In the genomic region with DNA sequence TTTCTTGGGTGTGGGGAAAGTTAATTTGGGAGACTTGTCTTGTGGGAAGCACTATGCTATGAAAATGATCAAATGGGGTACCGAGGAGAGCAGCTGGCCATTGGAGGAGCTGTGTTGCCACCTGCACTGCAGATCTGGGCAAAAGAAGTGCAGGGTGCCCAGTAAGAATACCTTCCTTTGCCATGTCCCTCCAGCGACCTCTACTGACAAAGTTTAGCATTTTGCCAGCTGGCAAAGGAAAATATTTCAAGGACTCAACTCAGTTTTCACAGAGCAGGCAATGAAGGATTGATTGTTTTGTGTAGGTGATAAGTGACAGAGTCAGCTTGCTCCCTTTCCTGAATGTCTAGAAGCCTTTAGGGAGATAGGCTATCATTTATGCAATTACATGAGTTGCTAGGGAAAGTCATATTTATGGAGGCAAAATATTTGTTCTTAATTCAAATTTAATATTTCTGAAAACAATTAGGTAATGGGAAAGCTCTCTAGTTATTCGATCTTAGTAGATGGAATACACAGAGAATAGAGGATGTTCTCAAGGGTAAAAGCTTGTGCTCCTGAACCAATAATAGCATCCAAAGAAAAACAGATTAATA, we compare ENCODE assay signal across 1 cellular context.
TF ChIP-seq lines count a peak whose summit lies in the region.

No MANE protein-coding gene starts in this region.

TF ChIP-seq in HepG2, 621 proteins besides CTCF, POLR2A, EP300 and RAD21 (continued from another document and continues in another):
- TF ChIP-seq, protein P1, sequence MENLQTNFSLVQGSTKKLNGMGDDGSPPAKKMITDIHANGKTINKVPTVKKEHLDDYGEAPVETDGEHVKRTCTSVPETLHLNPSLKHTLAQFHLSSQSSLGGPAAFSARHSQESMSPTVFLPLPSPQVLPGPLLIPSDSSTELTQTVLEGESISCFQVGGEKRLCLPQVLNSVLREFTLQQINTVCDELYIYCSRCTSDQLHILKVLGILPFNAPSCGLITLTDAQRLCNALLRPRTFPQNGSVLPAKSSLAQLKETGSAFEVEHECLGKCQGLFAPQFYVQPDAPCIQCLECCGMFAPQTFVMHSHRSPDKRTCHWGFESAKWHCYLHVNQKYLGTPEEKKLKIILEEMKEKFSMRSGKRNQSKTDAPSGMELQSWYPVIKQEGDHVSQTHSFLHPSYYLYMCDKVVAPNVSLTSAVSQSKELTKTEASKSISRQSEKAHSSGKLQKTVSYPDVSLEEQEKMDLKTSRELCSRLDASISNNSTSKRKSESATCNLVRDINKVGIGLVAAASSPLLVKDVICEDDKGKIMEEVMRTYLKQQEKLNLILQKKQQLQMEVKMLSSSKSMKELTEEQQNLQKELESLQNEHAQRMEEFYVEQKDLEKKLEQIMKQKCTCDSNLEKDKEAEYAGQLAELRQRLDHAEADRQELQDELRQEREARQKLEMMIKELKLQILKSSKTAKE (CRISPR knock-in tag; IDR thresholded peaks at IDR 0.05; ENCODE audit: borderline replicate concordance), result no peak
- TF ChIP-seq PPARG (CRISPR knock-in tag; conservative IDR thresholded peaks at IDR 0.05), result 0 out of 2 replicates have a peak, but pooled peaks have one; percentile 15
- TF ChIP-seq ZNF3 (CRISPR knock-in tag; IDR thresholded peaks at IDR 0.05), result no peak
- no peak for TF ChIP-seq JUNB (CRISPR knock-in tag; IDR thresholded peaks at IDR 0.05; ENCODE audit: borderline replicate concordance)
- TF ChIP-seq ZNF720 (CRISPR knock-in tag; IDR thresholded peaks at IDR 0.05), result no peak
- TF ChIP-seq, protein P2, sequence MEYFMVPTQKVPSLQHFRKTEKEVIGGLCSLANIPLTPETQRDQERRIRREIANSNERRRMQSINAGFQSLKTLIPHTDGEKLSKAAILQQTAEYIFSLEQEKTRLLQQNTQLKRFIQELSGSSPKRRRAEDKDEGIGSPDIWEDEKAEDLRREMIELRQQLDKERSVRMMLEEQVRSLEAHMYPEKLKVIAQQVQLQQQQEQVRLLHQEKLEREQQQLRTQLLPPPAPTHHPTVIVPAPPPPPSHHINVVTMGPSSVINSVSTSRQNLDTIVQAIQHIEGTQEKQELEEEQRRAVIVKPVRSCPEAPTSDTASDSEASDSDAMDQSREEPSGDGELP (IDR thresholded peaks at IDR 0.05; ENCODE audit: borderline replicate concordance, low read depth), result peak; percentile 42; the same call in 1 of the 2 replicates
- TF ChIP-seq RXRB (CRISPR knock-in tag; IDR thresholded peaks at IDR 0.05; ENCODE audit: borderline replicate concordance), result 0 out of 2 replicates have a peak, but pooled peaks have one; percentile 11
- TF ChIP-seq, protein P3, sequence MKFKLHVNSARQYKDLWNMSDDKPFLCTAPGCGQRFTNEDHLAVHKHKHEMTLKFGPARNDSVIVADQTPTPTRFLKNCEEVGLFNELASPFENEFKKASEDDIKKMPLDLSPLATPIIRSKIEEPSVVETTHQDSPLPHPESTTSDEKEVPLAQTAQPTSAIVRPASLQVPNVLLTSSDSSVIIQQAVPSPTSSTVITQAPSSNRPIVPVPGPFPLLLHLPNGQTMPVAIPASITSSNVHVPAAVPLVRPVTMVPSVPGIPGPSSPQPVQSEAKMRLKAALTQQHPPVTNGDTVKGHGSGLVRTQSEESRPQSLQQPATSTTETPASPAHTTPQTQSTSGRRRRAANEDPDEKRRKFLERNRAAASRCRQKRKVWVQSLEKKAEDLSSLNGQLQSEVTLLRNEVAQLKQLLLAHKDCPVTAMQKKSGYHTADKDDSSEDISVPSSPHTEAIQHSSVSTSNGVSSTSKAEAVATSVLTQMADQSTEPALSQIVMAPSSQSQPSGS (CRISPR knock-in tag; IDR thresholded peaks at IDR 0.05), result 0 out of 2 replicates have a peak, but pooled peaks have one; percentile 25
- TF ChIP-seq, protein P4, sequence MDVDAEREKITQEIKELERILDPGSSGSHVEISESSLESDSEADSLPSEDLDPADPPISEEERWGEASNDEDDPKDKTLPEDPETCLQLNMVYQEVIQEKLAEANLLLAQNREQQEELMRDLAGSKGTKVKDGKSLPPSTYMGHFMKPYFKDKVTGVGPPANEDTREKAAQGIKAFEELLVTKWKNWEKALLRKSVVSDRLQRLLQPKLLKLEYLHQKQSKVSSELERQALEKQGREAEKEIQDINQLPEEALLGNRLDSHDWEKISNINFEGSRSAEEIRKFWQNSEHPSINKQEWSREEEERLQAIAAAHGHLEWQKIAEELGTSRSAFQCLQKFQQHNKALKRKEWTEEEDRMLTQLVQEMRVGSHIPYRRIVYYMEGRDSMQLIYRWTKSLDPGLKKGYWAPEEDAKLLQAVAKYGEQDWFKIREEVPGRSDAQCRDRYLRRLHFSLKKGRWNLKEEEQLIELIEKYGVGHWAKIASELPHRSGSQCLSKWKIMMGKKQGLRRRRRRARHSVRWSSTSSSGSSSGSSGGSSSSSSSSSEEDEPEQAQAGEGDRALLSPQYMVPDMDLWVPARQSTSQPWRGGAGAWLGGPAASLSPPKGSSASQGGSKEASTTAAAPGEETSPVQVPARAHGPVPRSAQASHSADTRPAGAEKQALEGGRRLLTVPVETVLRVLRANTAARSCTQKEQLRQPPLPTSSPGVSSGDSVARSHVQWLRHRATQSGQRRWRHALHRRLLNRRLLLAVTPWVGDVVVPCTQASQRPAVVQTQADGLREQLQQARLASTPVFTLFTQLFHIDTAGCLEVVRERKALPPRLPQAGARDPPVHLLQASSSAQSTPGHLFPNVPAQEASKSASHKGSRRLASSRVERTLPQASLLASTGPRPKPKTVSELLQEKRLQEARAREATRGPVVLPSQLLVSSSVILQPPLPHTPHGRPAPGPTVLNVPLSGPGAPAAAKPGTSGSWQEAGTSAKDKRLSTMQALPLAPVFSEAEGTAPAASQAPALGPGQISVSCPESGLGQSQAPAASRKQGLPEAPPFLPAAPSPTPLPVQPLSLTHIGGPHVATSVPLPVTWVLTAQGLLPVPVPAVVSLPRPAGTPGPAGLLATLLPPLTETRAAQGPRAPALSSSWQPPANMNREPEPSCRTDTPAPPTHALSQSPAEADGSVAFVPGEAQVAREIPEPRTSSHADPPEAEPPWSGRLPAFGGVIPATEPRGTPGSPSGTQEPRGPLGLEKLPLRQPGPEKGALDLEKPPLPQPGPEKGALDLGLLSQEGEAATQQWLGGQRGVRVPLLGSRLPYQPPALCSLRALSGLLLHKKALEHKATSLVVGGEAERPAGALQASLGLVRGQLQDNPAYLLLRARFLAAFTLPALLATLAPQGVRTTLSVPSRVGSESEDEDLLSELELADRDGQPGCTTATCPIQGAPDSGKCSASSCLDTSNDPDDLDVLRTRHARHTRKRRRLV (CRISPR knock-in tag; IDR thresholded peaks at IDR 0.05), result no peak
- TF ChIP-seq, protein P5, sequence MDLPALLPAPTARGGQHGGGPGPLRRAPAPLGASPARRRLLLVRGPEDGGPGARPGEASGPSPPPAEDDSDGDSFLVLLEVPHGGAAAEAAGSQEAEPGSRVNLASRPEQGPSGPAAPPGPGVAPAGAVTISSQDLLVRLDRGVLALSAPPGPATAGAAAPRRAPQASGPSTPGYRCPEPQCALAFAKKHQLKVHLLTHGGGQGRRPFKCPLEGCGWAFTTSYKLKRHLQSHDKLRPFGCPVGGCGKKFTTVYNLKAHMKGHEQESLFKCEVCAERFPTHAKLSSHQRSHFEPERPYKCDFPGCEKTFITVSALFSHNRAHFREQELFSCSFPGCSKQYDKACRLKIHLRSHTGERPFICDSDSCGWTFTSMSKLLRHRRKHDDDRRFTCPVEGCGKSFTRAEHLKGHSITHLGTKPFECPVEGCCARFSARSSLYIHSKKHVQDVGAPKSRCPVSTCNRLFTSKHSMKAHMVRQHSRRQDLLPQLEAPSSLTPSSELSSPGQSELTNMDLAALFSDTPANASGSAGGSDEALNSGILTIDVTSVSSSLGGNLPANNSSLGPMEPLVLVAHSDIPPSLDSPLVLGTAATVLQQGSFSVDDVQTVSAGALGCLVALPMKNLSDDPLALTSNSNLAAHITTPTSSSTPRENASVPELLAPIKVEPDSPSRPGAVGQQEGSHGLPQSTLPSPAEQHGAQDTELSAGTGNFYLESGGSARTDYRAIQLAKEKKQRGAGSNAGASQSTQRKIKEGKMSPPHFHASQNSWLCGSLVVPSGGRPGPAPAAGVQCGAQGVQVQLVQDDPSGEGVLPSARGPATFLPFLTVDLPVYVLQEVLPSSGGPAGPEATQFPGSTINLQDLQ (CRISPR knock-in tag; IDR thresholded peaks at IDR 0.05), result no peak
- TF ChIP-seq ZNF484 (CRISPR knock-in tag; IDR thresholded peaks at IDR 0.05; ENCODE audit: borderline replicate concordance, low read depth), result no peak
- TF ChIP-seq ZNF567 (CRISPR knock-in tag; IDR thresholded peaks at IDR 0.05; ENCODE audit: borderline replicate concordance), result no peak
- TF ChIP-seq ETV5 (CRISPR knock-in tag; IDR thresholded peaks at IDR 0.05; ENCODE audit: borderline replicate concordance), result no peak
- TF ChIP-seq ZNF790 (CRISPR knock-in tag; IDR thresholded peaks at IDR 0.05; ENCODE audit: borderline replicate concordance), result no peak
- TF ChIP-seq ZNF816 (CRISPR knock-in tag; IDR thresholded peaks at IDR 0.05; ENCODE audit: borderline replicate concordance), result no peak
- TF ChIP-seq TBP (CRISPR knock-in tag; IDR thresholded peaks at IDR 0.05), result no peak
- TF ChIP-seq ZSCAN31 (CRISPR knock-in tag; IDR thresholded peaks at IDR 0.05; ENCODE audit: low read depth), result no peak
- TF ChIP-seq SMC3 (IDR thresholded peaks at IDR 0.05; ENCODE audit: low read length), result peak; percentile 88
- 0 out of 2 replicates have a peak, but pooled peaks have one; percentile 42 for TF ChIP-seq MIXL1 (CRISPR knock-in tag; IDR thresholded peaks at IDR 0.05)
- TF ChIP-seq ZNF672 (CRISPR knock-in tag; IDR thresholded peaks at IDR 0.05), result no peak
- 0 out of 2 replicates have a peak, but pooled peaks have one; percentile 27 for TF ChIP-seq ZNF331 (CRISPR knock-in tag; IDR thresholded peaks at IDR 0.05)
- TF ChIP-seq, protein P6, sequence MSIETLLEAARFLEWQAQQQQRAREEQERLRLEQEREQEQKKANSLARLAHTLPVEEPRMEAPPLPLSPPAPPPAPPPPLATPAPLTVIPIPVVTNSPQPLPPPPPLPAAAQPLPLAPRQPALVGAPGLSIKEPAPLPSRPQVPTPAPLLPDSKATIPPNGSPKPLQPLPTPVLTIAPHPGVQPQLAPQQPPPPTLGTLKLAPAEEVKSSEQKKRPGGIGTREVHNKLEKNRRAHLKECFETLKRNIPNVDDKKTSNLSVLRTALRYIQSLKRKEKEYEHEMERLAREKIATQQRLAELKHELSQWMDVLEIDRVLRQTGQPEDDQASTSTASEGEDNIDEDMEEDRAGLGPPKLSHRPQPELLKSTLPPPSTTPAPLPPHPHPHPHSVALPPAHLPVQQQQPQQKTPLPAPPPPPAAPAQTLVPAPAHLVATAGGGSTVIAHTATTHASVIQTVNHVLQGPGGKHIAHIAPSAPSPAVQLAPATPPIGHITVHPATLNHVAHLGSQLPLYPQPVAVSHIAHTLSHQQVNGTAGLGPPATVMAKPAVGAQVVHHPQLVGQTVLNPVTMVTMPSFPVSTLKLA (IDR thresholded peaks at IDR 0.05), result no peak
- no peak for TF ChIP-seq MBD4 (IDR thresholded peaks at IDR 0.05; ENCODE audit: borderline replicate concordance, low read length)
- 0 out of 2 replicates have a peak, but pooled peaks have one; percentile 58 for TF ChIP-seq ZSCAN9 (CRISPR knock-in tag; IDR thresholded peaks at IDR 0.05; ENCODE audit: borderline replicate concordance)
- TF ChIP-seq, protein P7, sequence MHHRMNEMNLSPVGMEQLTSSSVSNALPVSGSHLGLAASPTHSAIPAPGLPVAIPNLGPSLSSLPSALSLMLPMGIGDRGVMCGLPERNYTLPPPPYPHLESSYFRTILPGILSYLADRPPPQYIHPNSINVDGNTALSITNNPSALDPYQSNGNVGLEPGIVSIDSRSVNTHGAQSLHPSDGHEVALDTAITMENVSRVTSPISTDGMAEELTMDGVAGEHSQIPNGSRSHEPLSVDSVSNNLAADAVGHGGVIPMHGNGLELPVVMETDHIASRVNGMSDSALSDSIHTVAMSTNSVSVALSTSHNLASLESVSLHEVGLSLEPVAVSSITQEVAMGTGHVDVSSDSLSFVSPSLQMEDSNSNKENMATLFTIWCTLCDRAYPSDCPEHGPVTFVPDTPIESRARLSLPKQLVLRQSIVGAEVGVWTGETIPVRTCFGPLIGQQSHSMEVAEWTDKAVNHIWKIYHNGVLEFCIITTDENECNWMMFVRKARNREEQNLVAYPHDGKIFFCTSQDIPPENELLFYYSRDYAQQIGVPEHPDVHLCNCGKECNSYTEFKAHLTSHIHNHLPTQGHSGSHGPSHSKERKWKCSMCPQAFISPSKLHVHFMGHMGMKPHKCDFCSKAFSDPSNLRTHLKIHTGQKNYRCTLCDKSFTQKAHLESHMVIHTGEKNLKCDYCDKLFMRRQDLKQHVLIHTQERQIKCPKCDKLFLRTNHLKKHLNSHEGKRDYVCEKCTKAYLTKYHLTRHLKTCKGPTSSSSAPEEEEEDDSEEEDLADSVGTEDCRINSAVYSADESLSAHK (CRISPR knock-in tag; IDR thresholded peaks at IDR 0.05; ENCODE audit: borderline replicate concordance), result 0 out of 2 replicates have a peak, but pooled peaks have one; percentile 25
- 0 out of 2 replicates have a peak, but pooled peaks have one; percentile 29 for TF ChIP-seq TSC22D2 (CRISPR knock-in tag; IDR thresholded peaks at IDR 0.05; ENCODE audit: borderline replicate concordance)
- no peak for TF ChIP-seq CBFB (CRISPR knock-in tag; IDR thresholded peaks at IDR 0.05)
- no peak for TF ChIP-seq ZNF430 (CRISPR knock-in tag; IDR thresholded peaks at IDR 0.05)
- peak; percentile 49 for TF ChIP-seq TEAD3 (CRISPR knock-in tag; optimal IDR thresholded peaks at IDR 0.05; ENCODE audit: borderline replicate concordance)
- TF ChIP-seq, protein P8, sequence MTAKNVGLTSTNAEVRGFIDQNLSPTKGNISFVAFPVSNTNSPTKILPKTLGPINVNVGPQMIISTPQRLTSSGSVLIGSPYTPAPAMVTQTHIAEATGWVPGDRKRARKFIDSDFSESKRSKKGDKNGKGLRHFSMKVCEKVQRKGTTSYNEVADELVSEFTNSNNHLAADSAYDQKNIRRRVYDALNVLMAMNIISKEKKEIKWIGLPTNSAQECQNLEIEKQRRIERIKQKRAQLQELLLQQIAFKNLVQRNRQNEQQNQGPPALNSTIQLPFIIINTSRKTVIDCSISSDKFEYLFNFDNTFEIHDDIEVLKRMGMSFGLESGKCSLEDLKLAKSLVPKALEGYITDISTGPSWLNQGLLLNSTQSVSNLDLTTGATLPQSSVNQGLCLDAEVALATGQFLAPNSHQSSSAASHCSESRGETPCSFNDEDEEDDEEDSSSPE (CRISPR knock-in tag; IDR thresholded peaks at IDR 0.05), result 0 out of 2 replicates have a peak, but pooled peaks have one; percentile 20
